8 cellular contexts compared by ENCODE assay signal in genomic region chr3:99753268-99753975, GRCh38.
DNase-seq lines count a peak whose midpoint lies in the region; ATAC-seq and TF ChIP-seq lines count a peak whose summit lies in the region.

No MANE protein-coding gene starts in this region.

- H3K4me1 ChIP-seq in cardiac muscle cell (ENCODE audit: low read depth), result no peaks in the 10 kb centered on the region

- H3K9me3 Mint-ChIP-seq in activated T-cell treated with anti-CD3 and anti-CD28 coated beads, Interleukin-2, amount 50 U/mL, for 72 hours, result no peaks in the 10 kb centered on the region

- H3K9me3 ChIP-seq in cardiac muscle cell (ENCODE audit: low read depth), result no peaks in the 10 kb centered on the region

- H3K4me3 ChIP-seq in cardiac muscle cell, result no peak overlapping the region

- H3K27ac Mint-ChIP-seq in activated T-cell treated with anti-CD3 and anti-CD28 coated beads, Interleukin-2, amount 50 U/mL, for 72 hours, result no peak overlapping the region

- no peak overlapping the region for H3K27ac ChIP-seq in cardiac muscle cell

- H3K36me3 Mint-ChIP-seq in activated T-cell treated with anti-CD3 and anti-CD28 coated beads, Interleukin-2, amount 50 U/mL, for 72 hours (ENCODE audit: insufficient read depth in 2 of 2), result no peaks in the 10 kb centered on the region

- peaks cover 2% of the 10 kb centered on the region for H3K27me3 ChIP-seq in cardiac muscle cell

- H3K36me3 ChIP-seq in cardiac muscle cell, result no peaks in the 10 kb centered on the region

- no peaks in the 10 kb centered on the region for H3K27me3 Mint-ChIP-seq in activated T-cell treated with anti-CD3 and anti-CD28 coated beads, Interleukin-2, amount 50 U/mL, for 72 hours (ENCODE audit: low read depth)

- ATAC-seq in GM18870 (IDR thresholded peaks at IDR 0.05; ENCODE audit: unreplicated experiment) (peak; percentile 82), HG03095 (IDR thresholded peaks at IDR 0.05; ENCODE audit: unreplicated experiment) (peak; percentile 92)
- peak; percentile 77 to 84 for ATAC-seq in activated T-cell treated with anti-CD3 and anti-CD28 coated beads, Interleukin-2, amount 50 U/mL, for 72 hours (replicated peaks in 1 of 2)

- H3K4me3 Mint-ChIP-seq in activated T-cell treated with anti-CD3 and anti-CD28 coated beads, Interleukin-2, amount 50 U/mL, for 72 hours, result no peak overlapping the region

- DNase-seq in DMS153 treated with DMSO at 0.1 percent for 48 hours (lab: John Stamatoyannopoulos, UW; ENCODE audit: unreplicated experiment) (peak; percentile 33), NCI-H226 (peak; percentile 31), cardiac muscle cell (ENCODE audit: low read depth in 1 of 2, low spot score in 1 of 2) (peak; percentile 68 to 93), renal cortical epithelial cell (ENCODE audit: low read depth) (peak; percentile 74), activated gamma-delta T cell treated with Interleukin-2 at 50 U/mL for 16 hours (no peak)
- peak; percentile 12 to 16 for DNase-seq in activated T-cell treated with anti-CD3 and anti-CD28 coated beads, Interleukin-2, amount 50 U/mL, for 72 hours

- peak; percentile 76 for TF ChIP-seq CTCF in cardiac muscle cell (IDR thresholded peaks at IDR 0.05; ENCODE audit: low read depth, low read length)

- H3K4me1 Mint-ChIP-seq in activated T-cell treated with anti-CD3 and anti-CD28 coated beads, Interleukin-2, amount 50 U/mL, for 72 hours (ENCODE audit: low read depth), result no peaks in the 10 kb centered on the region
